20 cellular contexts compared by ENCODE assay signal in the genomic region with DNA sequence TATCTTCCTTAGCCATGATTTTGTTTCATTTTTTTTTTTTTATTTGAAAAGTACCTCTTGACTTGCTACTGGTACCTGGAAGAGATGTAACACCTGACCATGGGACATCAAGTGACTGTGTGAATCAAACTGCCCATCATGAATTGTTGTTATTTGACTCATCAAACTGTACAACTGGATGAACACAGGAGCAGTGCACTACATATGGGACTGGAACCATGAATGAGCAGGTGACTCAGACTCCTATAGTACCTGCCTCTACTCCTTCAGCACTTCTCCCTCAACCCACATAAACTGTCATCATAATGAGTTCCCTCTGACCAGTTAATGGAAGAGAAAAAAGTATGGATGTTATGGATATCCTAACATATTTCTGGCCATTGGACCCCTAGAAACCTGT. TPM values are rescaled to one million over a fixed set of nuclear protein-coding genes. Genes with fewer than 3 reads are reported as not detected.
DNase-seq lines count a peak whose midpoint lies in the region; ATAC-seq lines count a peak whose summit lies in the region.
"Had no signal": no experiment of that assay in that cellular context is flagged by ENCODE, and none has a peak within 500 bp of the region (broad histone marks: within the 10 kb centered on the region; RNA-seq: fewer than 3 reads in every experiment).

No MANE protein-coding gene starts in this region.

- H3K9ac ChIP-seq in Karpas-422 (ENCODE audit: low read length), result no peak overlapping the region

- no peaks in the 10 kb centered on the region for H4K20me1 ChIP-seq in Karpas-422 (ENCODE audit: insufficient read depth, low read depth, low read length)

- H3K4me2 ChIP-seq in Karpas-422 (ENCODE audit: low read depth, low read length, poor library complexity, severe bottlenecking), result no peak overlapping the region

- no peaks in the 10 kb centered on the region for H3K36me3 ChIP-seq in Karpas-422 (ENCODE audit: insufficient read depth, low read length)

- no peaks in the 10 kb centered on the region for H3K9me2 ChIP-seq in Karpas-422 (replicated peaks; ENCODE audit: insufficient read depth, low read length)

- H3K79me2 ChIP-seq in Karpas-422 (ENCODE audit: low read length), result peaks cover 78% of the 10 kb centered on the region

- peaks cover 2% of the 10 kb centered on the region; the same call in 1 of the 2 replicates for H3K4me1 ChIP-seq in Karpas-422 (ENCODE audit: low read length)

- DNase-seq in DMS53 (lab: John Stamatoyannopoulos, UW), result peak; percentile 5
- no peak for DNase-seq in DMS53 treated with DMSO at 0.1 percent for 48 hours (lab: John Stamatoyannopoulos, UW; ENCODE audit: unreplicated experiment)
- peak; percentile 7 for DNase-seq in M059J (ENCODE audit: low read depth)
- peak; percentile 52 for DNase-seq in epithelial cell of prostate (ENCODE audit: low read depth, low spot score)
- peak; percentile 68 for DNase-seq in renal cortical epithelial cell (ENCODE audit: low read depth)
- DNase-seq in retina, result no peak
- DNase-seq in Karpas-422, result no peak
- DNase-seq: CD4-positive, alpha-beta memory T cell; DND-41; GDM1; KBM-7; NCI-H1048; NCI-H1436 treated with DMSO at 0.1 percent for 48 hours; NCI-H2029 treated with DMSO at 0.1 percent for 48 hours; NCI-H510A; NCI-H774 had no signal

- H3K4me3 ChIP-seq in Karpas-422 (ENCODE audit: low read length), result no peak overlapping the region
- H3K4me3 ChIP-seq: GM12878 had no signal

- no peak overlapping the region for H2AFZ ChIP-seq in Karpas-422 (ENCODE audit: low read length)

- no peaks in the 10 kb centered on the region for H3K27me3 ChIP-seq in Karpas-422 (ENCODE audit: low read length)

- H3K27ac ChIP-seq in epithelial cell of prostate, result no peak overlapping the region
- H3K27ac ChIP-seq in Karpas-422 (ENCODE audit: low read length), result no peak overlapping the region
- H3K27ac ChIP-seq: 22Rv1 had no signal

- H3K9me3 ChIP-seq in Karpas-422 (ENCODE audit: low read length), result no peaks in the 10 kb centered on the region

- ATAC-seq in HG02852 (IDR thresholded peaks at IDR 0.05; ENCODE audit: unreplicated experiment), result no peak
- ATAC-seq: Right ventricle myocardium inferior had no signal

RNA-seq across cellular contexts. Expression of gene UBE2D3, which starts 15.9 kb away (rescaled TPM):
- 325 and 456 TPM in 2 replicates for total RNA-seq in M059J (2014; rRNA removed; shearing (Covaris generic))
- total RNA-seq in renal cortical epithelial cell, result 231 and 257 TPM in 2 replicates
- 538 and 600 TPM in 2 replicates for total RNA-seq in Karpas-422 (2014; rRNA removed; shearing (Covaris generic); ENCODE audit: low replicate concordance)

RNA-seq across cellular contexts. Expression of gene CISD2, which starts 25.5 kb away (rescaled TPM):
- total RNA-seq in M059J (2014; rRNA removed; shearing (Covaris generic)), result 30.5 and 47.7 TPM in 2 replicates
- 32.8 and 38.6 TPM in 2 replicates for total RNA-seq in renal cortical epithelial cell
- 53.8 and 70.3 TPM in 2 replicates for total RNA-seq in Karpas-422 (2014; rRNA removed; shearing (Covaris generic); ENCODE audit: low replicate concordance)

Comparison
In these comparisons a context has a peak if more than half of its experiments do, and no peak if none do; other contexts are left out.
1. DNase-seq: peak in DMS53 (single experiment), M059J (single experiment), epithelial cell of prostate (single experiment) and renal cortical epithelial cell (single experiment); none in DMS53 treated with DMSO at 0.1 percent for 48 hours (single experiment), retina (single experiment) and Karpas-422 (single experiment).